ENCODE assay signal across 8 cellular contexts in genomic region chr3:129160891-129161859, GRCh38. TPM values are rescaled to one million over a fixed set of nuclear protein-coding genes. Genes with fewer than 3 reads are reported as not detected.
A peak's percentile ranks its signal among the peaks of the same experiment; 100 is the strongest.
DNase-seq lines count a peak whose midpoint lies in the region; ATAC-seq lines count a peak whose summit lies in the region.

TSS of gene ISY1 (minus strand) at chr3:129161063. CDS start at chr3:129160975, 88 bp downstream.

- H3K4me1 ChIP-seq in endocrine pancreas (ENCODE audit: control insufficient read depth, insufficient read depth, low read length): peaks cover 15% of the 10 kb centered on the region

- peak; percentile 77 for ATAC-seq in GM21381 (IDR thresholded peaks at IDR 0.05; ENCODE audit: unreplicated experiment)

- peak within 1 kb of the TSS; percentile 82 for H3K9ac ChIP-seq in endocrine pancreas (ENCODE audit: control insufficient read depth, insufficient read depth, low read length)

- no peaks in the 10 kb centered on the region for H3K27me3 ChIP-seq in endocrine pancreas (ENCODE audit: control insufficient read depth, insufficient read depth, low read length)

- H3K9me3 ChIP-seq in endocrine pancreas (ENCODE audit: control insufficient read depth, low read length): no peaks in the 10 kb centered on the region

- peak within 1 kb of the TSS; percentile 99 for H3K4me3 ChIP-seq in endocrine pancreas (ENCODE audit: control insufficient read depth, insufficient read depth, low read length)

- no peaks in the 10 kb centered on the region for H3K36me3 ChIP-seq in endocrine pancreas (ENCODE audit: control insufficient read depth, insufficient read depth, low read length)

- DNase-seq in D341Med (ENCODE audit: low spot score) (peak; percentile 91), HUDEP-2 (lab: John Stamatoyannopoulos, UW; ENCODE audit: unreplicated experiment in 76 of 76) (peak in 75 of 76 experiments; percentile 39 to 93 (median 84)), NOMO-1 treated with dmso at 0.1 percent for 144 hours (lab: John Stamatoyannopoulos, UW; ENCODE audit: unreplicated experiment) (peak; percentile 99), mesenteric fat pad (ENCODE audit: low spot score) (peak; percentile 95)
- peak; percentile 64 to 80 (median 78) for DNase-seq in activated CD8-positive, alpha-beta memory T cell treated with anti-CD3 and anti-CD28 coated beads for 48 hours (ENCODE audit: low read depth in 2 of 3, low spot score in 2 of 3)
- peak; percentile 67 for DNase-seq in stimulated activated CD8-positive, alpha-beta memory T cell treated with anti-CD3 and anti-CD28 coated beads, Interleukin-15, amount 100 ng/mL, for 24 hours (ENCODE audit: low read depth)

RNA-seq across cellular contexts. Expression of gene ISY1, which starts in this region (rescaled TPM):
- 23.4 TPM for total RNA-seq in mesenteric fat pad

Comparison
In these comparisons a context has a peak if more than half of its experiments do, and no peak if none do; other contexts are left out.
1. Peak in every context shown above with its lines: DNase-seq, ATAC-seq and H3K4me3 ChIP-seq.